12 cellular contexts compared by ENCODE assay signal in genomic region chr5:83364322-83365299, GRCh38.
A peak's percentile ranks its signal among the peaks of the same experiment; 100 is the strongest.
DNase-seq lines count a peak whose midpoint lies in the region; ATAC-seq lines count a peak whose summit lies in the region.
"Had no signal": no experiment of that assay in that cellular context is flagged by ENCODE, and none has a peak within 500 bp of the region (broad histone marks: within the 10 kb centered on the region; RNA-seq: fewer than 3 reads in every experiment).

No MANE protein-coding gene starts in this region.

- no peak for DNase-seq in GM19240 (ENCODE audit: insufficient read length, low spot score)
- no peak for DNase-seq in NCI-H146 (lab: John Stamatoyannopoulos, UW)
- no peak for DNase-seq in NCI-H146 treated with DMSO at 0.1 percent for 48 hours (lab: John Stamatoyannopoulos, UW; ENCODE audit: unreplicated experiment)
- DNase-seq: activated gamma-delta T cell treated with Interleukin-2 at 50 U/mL for 16 hours, foreskin keratinocyte, NCI-H2171, SHP77 treated with DMSO at 0.1 percent for 48 hours had no signal

- H3K27ac Mint-ChIP-seq in activated T-helper 17 cell treated with anti-CD3 and anti-CD28 coated beads, Interleukin-2, amount 50 U/mL, for 72 hours = no peak overlapping the region
- H3K27ac Mint-ChIP-seq: stimulated activated naive CD8-positive, alpha-beta T cell treated with anti-CD3 and anti-CD28 coated beads, Interleukin-15, Interleukin-2, amounts not matched to agents 100 ng/mL and 50 ng/mL, for 24 hours had no signal

- H3K4me1 Mint-ChIP-seq in activated T-helper 17 cell treated with anti-CD3 and anti-CD28 coated beads, Interleukin-2, amount 50 U/mL, for 72 hours = no peaks in the 10 kb centered on the region

- peak; percentile 52 for ATAC-seq in GM19025 (IDR thresholded peaks at IDR 0.05; ENCODE audit: low read depth, unreplicated experiment)
- ATAC-seq in HG02610 (IDR thresholded peaks at IDR 0.05; ENCODE audit: unreplicated experiment) = peak; percentile 54
- ATAC-seq in HG03469 (IDR thresholded peaks at IDR 0.05; ENCODE audit: unreplicated experiment) = peak; percentile 49
- no peak for ATAC-seq in activated T-helper 17 cell treated with anti-CD3 and anti-CD28 coated beads, Interleukin-2, amount 50 U/mL, for 72 hours (replicated peaks)
- ATAC-seq: foreskin keratinocyte had no signal

- no peaks in the 10 kb centered on the region for H3K36me3 Mint-ChIP-seq in activated T-helper 17 cell treated with anti-CD3 and anti-CD28 coated beads, Interleukin-2, amount 50 U/mL, for 72 hours (ENCODE audit: low read depth)

- peaks cover 6% of the 10 kb centered on the region for H3K27me3 Mint-ChIP-seq in activated T-helper 17 cell treated with anti-CD3 and anti-CD28 coated beads, Interleukin-2, amount 50 U/mL, for 72 hours

- H3K9me3 Mint-ChIP-seq in activated T-helper 17 cell treated with anti-CD3 and anti-CD28 coated beads, Interleukin-2, amount 50 U/mL, for 72 hours = no peaks in the 10 kb centered on the region

- no peak overlapping the region for H3K4me3 Mint-ChIP-seq in activated T-helper 17 cell treated with anti-CD3 and anti-CD28 coated beads, Interleukin-2, amount 50 U/mL, for 72 hours
- H3K4me3 Mint-ChIP-seq: stimulated activated naive CD8-positive, alpha-beta T cell treated with anti-CD3 and anti-CD28 coated beads, Interleukin-15, Interleukin-2, amounts not matched to agents 100 ng/mL and 50 ng/mL, for 24 hours had no signal
